In the genomic region with DNA sequence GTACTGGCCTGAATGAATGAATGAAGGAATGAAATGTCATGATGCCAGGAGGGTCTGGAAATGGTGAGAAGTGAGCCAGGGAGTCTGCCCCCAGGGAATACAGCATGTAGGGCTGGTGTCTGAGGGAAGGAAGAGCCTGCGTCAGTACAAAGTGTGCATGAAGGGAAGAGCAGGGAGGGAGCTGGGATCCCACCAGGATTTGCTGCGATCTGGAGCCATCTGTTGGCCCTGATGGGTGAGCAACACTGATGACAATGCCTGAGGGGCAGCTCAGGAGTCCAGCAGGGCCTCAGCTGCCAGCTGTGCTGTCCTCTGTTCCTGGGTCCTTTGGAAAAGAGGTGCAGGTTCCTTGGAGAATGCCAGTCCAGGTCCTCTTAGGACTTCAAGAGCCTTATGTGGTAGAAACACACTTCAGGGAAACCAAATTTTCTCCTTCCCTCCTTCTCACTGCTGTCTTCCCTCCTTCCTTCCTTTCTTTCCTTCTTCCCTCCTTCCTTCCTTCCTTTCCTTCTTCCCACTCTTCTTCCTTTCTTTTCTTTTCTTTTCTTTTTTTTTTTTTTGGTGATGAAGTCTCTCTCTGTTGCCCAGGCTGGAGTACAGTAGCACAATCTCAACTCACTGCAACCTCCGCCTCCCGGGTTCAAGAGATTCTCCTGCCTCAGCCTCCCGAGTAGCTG, we compare ENCODE assay signal across 15 cellular contexts. TPM values are rescaled to one million over a fixed set of nuclear protein-coding genes. Genes with fewer than 3 reads are reported as not detected.
DNase-seq lines count a peak whose midpoint lies in the region; ATAC-seq, FAIRE-seq and TF ChIP-seq lines count a peak whose summit lies in the region.
"Had no signal": no experiment of that assay in that cellular context is flagged by ENCODE, and none has a peak within 500 bp of the region (broad histone marks: within the 10 kb centered on the region; RNA-seq: fewer than 3 reads in every experiment).

No MANE protein-coding gene starts in this region.

- no peak for TF ChIP-seq EP300 in HepG2 (IDR thresholded peaks at IDR 0.05; ENCODE audit: low read depth in 2 of 2, low read length in 2 of 2)
- TF ChIP-seq EP300 in HepG2 (CRISPR knock-in tag; IDR thresholded peaks at IDR 0.05; ENCODE audit: borderline replicate concordance): no peak

- TF ChIP-seq CTCF in BE2C (IDR thresholded peaks at IDR 0.05; ENCODE audit: low read depth, low read length): peak; percentile 28
- peak; percentile 46 for TF ChIP-seq CTCF in astrocyte of the spinal cord (IDR thresholded peaks at IDR 0.05; ENCODE audit: low read depth, low read length)
- TF ChIP-seq CTCF in HepG2 (CRISPR knock-in tag; IDR thresholded peaks at IDR 0.05): peak; percentile 53

- no peak overlapping the region for H3K9ac ChIP-seq in HepG2 (ENCODE audit: insufficient read depth, low read depth, low read length)

- H2AFZ ChIP-seq in HepG2 (ENCODE audit: low read length): no peak overlapping the region

- DNase-seq in BE2C: peak; percentile 18
- DNase-seq in LHCN-M2 (ENCODE audit: low read depth): peak; percentile 42
- peak; percentile 45 for DNase-seq in astrocyte of the spinal cord (ENCODE audit: low read depth, low spot score)
- no peak for DNase-seq in HepG2 (ENCODE audit: low spot score)
- no peak for DNase-seq in RPMI8226
- DNase-seq in RCC 7860 (ENCODE audit: low spot score): no peak
- no peak for DNase-seq in NCI-H1048 (lab: John Stamatoyannopoulos, UW)
- DNase-seq in activated naive CD4-positive, alpha-beta T cell (lab: John Stamatoyannopoulos, UW): no peak
- DNase-seq: activated CD4-positive, alpha-beta T cell treated with anti-CD3 and anti-CD28 coated beads for 1 hour; colonic mucosa; mucosa of descending colon; NCI-H1694; SHP77 had no signal

- no peak overlapping the region for H3K27ac ChIP-seq in HepG2 (ENCODE audit: extremely low read length, insufficient read depth, low read length)
- H3K27ac ChIP-seq: colonic mucosa had no signal

- H4K20me1 ChIP-seq in HepG2 (ENCODE audit: insufficient read depth, low read length): no peaks in the 10 kb centered on the region

- peak; percentile 60 for ATAC-seq in HepG2
- ATAC-seq: mucosa of descending colon had no signal

- H3K4me1 ChIP-seq in BE2C (no peaks in the 10 kb centered on the region), HepG2 (ENCODE audit: insufficient read depth, low read length) (no peaks in the 10 kb centered on the region)
- H3K4me1 ChIP-seq: colonic mucosa had no signal

- FAIRE-seq in HepG2 (lab: Jason Lieb, UNC) (no peak), RCC 7860 (lab: Jason Lieb, UNC) (no peak)

- H3K36me3 ChIP-seq in BE2C: no peaks in the 10 kb centered on the region
- no peaks in the 10 kb centered on the region for H3K36me3 ChIP-seq in HepG2 (replicated peaks in 1 of 2; ENCODE audit: control insufficient read depth in 1 of 2, insufficient read depth in 2 of 2, low read length in 2 of 2)
- H3K36me3 ChIP-seq: colonic mucosa had no signal

- H3K27me3 ChIP-seq in BE2C: peaks cover 2% of the 10 kb centered on the region; the same call in 1 of the 2 replicates
- peaks cover 1 to 8% of the 10 kb centered on the region in 2 experiments; a peak in 2 of 5 replicates for H3K27me3 ChIP-seq in HepG2 (ENCODE audit: control insufficient read depth in 1 of 2, insufficient read depth in 2 of 2, low read length in 2 of 2)
- H3K27me3 ChIP-seq: colonic mucosa had no signal

- H3K9me3 ChIP-seq in BE2C (no peaks in the 10 kb centered on the region), HepG2 (ENCODE audit: low read length) (no peaks in the 10 kb centered on the region)
- H3K9me3 ChIP-seq: colonic mucosa, mucosa of descending colon had no signal

- in situ Hi-C loops in astrocyte of the spinal cord (cut with HindIII; ENCODE audit: low sequenced_read_pairs) (no loop called here), HepG2 (cut with HindIII; ENCODE audit: extremely low pct_ligation_motif_present, low pct_unique_long_range_greater_than_20kb) (no loop called here)

- no peaks in the 10 kb centered on the region for H3K79me2 ChIP-seq in HepG2 (ENCODE audit: insufficient read depth, low read length)

- H3K4me2 ChIP-seq in HepG2 (ENCODE audit: low read depth, low read length): no peak overlapping the region

- CTCF ChIA-PET in HepG2 (lab: Yijun Ruan, JAX; ENCODE audit: low intra/inter-chr PET ratio, low total read pairs): no interaction called here

- TF ChIP-seq POLR2A in HepG2 (IDR thresholded peaks at IDR 0.05; ENCODE audit: insufficient read depth in 1 of 2, low read depth in 2 of 2, low read length in 2 of 2): no peak

- no peak overlapping the region for H3K4me3 ChIP-seq in BE2C (ENCODE audit: low read depth, low read length)
- H3K4me3 ChIP-seq in astrocyte of the spinal cord (ENCODE audit: low read depth, low read length): no peak overlapping the region
- H3K4me3 ChIP-seq in HepG2 (replicated peaks in 1 of 3; ENCODE audit: insufficient read depth in 1 of 3, low read depth in 2 of 3, low read length in 3 of 3): no peak overlapping the region
- H3K4me3 ChIP-seq: colonic mucosa, mucosa of descending colon had no signal

- TF ChIP-seq RAD21 in HepG2 (CRISPR knock-in tag; IDR thresholded peaks at IDR 0.05): no peak

- no TSS peak for BruUV-seq in HepG2 (replicated peaks; lab: Mats Ljungman, UMichigan)

- WGBS in HepG2 (ENCODE audit: low lambda C conversion rate): 47% methylated on average over 5 of the region's 5 CpGs

- intact Hi-C loops in HepG2 (cut with micrococcal nuclease; ENCODE audit: unreplicated experiment): no loop called here

- POLR2A ChIA-PET in HepG2 (lab: Yijun Ruan, JAX): no interaction called here

RNA-seq across cellular contexts. Expression of a gene that starts 11.5 kb away (rescaled TPM):
- polyA plus RNA-seq in BE2C (2012; ENCODE audit: insufficient read depth, insufficient read length, low read depth): not detected
- total RNA-seq in LHCN-M2 (2014; rRNA removed) (not detected in 2 replicates), HepG2 (2016; rRNA removed; fragmentation: Illumina TruSeq; extraction: Trizol) (not detected in 2 replicates)
- not detected for polyA plus RNA-seq in LHCN-M2 (2012)
- total RNA-seq in HepG2 (2016; cell fraction: cytosol; rRNA removed; fragmentation: Illumina TruSeq; extraction: Trizol; ENCODE audit: low read depth): not detected in 2 replicates
- total RNA-seq in HepG2 (2016; cell fraction: insoluble cytoplasmic fraction; rRNA removed; fragmentation: Illumina TruSeq; extraction: Trizol): not detected in 2 replicates
- not detected in 2 replicates for total RNA-seq in HepG2 (2016; cell fraction: membrane; rRNA removed; fragmentation: Illumina TruSeq; extraction: Trizol)
- total RNA-seq in HepG2 (2016; cell fraction: nucleus; rRNA removed; fragmentation: Illumina TruSeq; extraction: Trizol): not detected in 2 replicates
- not detected in 2 replicates for polyA plus RNA-seq in HepG2 (2011; rRNA removed)
- polyA plus RNA-seq in HepG2 (2011; cell fraction: cytosol; rRNA removed): not detected in 2 replicates
- not detected in 2 replicates for polyA plus RNA-seq in HepG2 (2011; cell fraction: nucleus; rRNA removed)
- polyA plus RNA-seq in HepG2 (2012): not detected in 2 replicates
- polyA plus RNA-seq in HepG2 (2016; cell fraction: cytosol; fragmentation: Illumina TruSeq; extraction: Trizol; ENCODE audit: low read depth): not detected in 2 replicates
- polyA plus RNA-seq in HepG2 (2016; cell fraction: insoluble cytoplasmic fraction; fragmentation: Illumina TruSeq; extraction: Trizol; ENCODE audit: low read depth): not detected in 2 replicates
- polyA plus RNA-seq in HepG2 (2016; cell fraction: membrane; fragmentation: Illumina TruSeq; extraction: Trizol; ENCODE audit: low read depth): not detected in 2 replicates
- polyA plus RNA-seq in HepG2 (2016; cell fraction: nucleus; fragmentation: Illumina TruSeq; extraction: Trizol; ENCODE audit: insufficient read depth, low read depth): not detected in 2 replicates
- polyA minus RNA-seq in HepG2 (2011; rRNA and poly(A)+ RNA removed; ENCODE audit: low replicate concordance): not detected in 2 replicates
- polyA minus RNA-seq in HepG2 (2011; cell fraction: cytosol; rRNA and poly(A)+ RNA removed): not detected in 2 replicates
- polyA minus RNA-seq in HepG2 (2011; cell fraction: nucleus; rRNA and poly(A)+ RNA removed): not detected in 2 replicates
- total RNA-seq: activated T-helper 2 cell treated with anti-CD3 and anti-CD28 coated beads, Interferon-gamma antibody, Interleukin-2, Interleukin-4, amounts not matched to agents 10 μg/mL and 5 μg/mL and 100 μg/mL, durations not matched to agents 14 hours and 24 hours and 36 hours; colonic mucosa had no signal

RNA-seq across cellular contexts. Expression of a gene that starts 30.9 kb away (rescaled TPM):
- 0.29 TPM for polyA plus RNA-seq in BE2C (2012; ENCODE audit: insufficient read depth, insufficient read length, low read depth)
- total RNA-seq in LHCN-M2 (2014; rRNA removed) (not detected in 2 replicates), HepG2 (2016; rRNA removed; fragmentation: Illumina TruSeq; extraction: Trizol) (0.20 TPM in 1 of 2 replicates, not detected in the other)
- polyA plus RNA-seq in LHCN-M2 (2012): 0.04 TPM
- total RNA-seq in HepG2 (2016; cell fraction: cytosol; rRNA removed; fragmentation: Illumina TruSeq; extraction: Trizol; ENCODE audit: low read depth): not detected in 2 replicates
- total RNA-seq in HepG2 (2016; cell fraction: insoluble cytoplasmic fraction; rRNA removed; fragmentation: Illumina TruSeq; extraction: Trizol): 0.06 TPM in 1 of 2 replicates, not detected in the other
- total RNA-seq in HepG2 (2016; cell fraction: membrane; rRNA removed; fragmentation: Illumina TruSeq; extraction: Trizol): 0.09 TPM in 1 of 2 replicates, not detected in the other
- not detected in 2 replicates for total RNA-seq in HepG2 (2016; cell fraction: nucleus; rRNA removed; fragmentation: Illumina TruSeq; extraction: Trizol)
- polyA plus RNA-seq in HepG2 (2011; rRNA removed): 0.07 and 0.26 TPM in 2 replicates
- polyA plus RNA-seq in HepG2 (2011; cell fraction: cytosol; rRNA removed): 0.17 and 0.32 TPM in 2 replicates
- 0.08 and 0.14 TPM in 2 replicates for polyA plus RNA-seq in HepG2 (2011; cell fraction: nucleus; rRNA removed)
- 0.20 TPM in 1 of 2 replicates, not detected in the other for polyA plus RNA-seq in HepG2 (2012)
- 0.08 TPM in 1 of 2 replicates, not detected in the other for polyA plus RNA-seq in HepG2 (2016; cell fraction: cytosol; fragmentation: Illumina TruSeq; extraction: Trizol; ENCODE audit: low read depth)
- not detected in 2 replicates for polyA plus RNA-seq in HepG2 (2016; cell fraction: insoluble cytoplasmic fraction; fragmentation: Illumina TruSeq; extraction: Trizol; ENCODE audit: low read depth)
- polyA plus RNA-seq in HepG2 (2016; cell fraction: membrane; fragmentation: Illumina TruSeq; extraction: Trizol; ENCODE audit: low read depth): 0.10 TPM in 1 of 2 replicates, not detected in the other
- not detected in 2 replicates for polyA plus RNA-seq in HepG2 (2016; cell fraction: nucleus; fragmentation: Illumina TruSeq; extraction: Trizol; ENCODE audit: insufficient read depth, low read depth)
- polyA minus RNA-seq in HepG2 (2011; rRNA and poly(A)+ RNA removed; ENCODE audit: low replicate concordance): 0.72 TPM in 1 of 2 replicates, not detected in the other
- not detected in 2 replicates for polyA minus RNA-seq in HepG2 (2011; cell fraction: cytosol; rRNA and poly(A)+ RNA removed)
- not detected in 2 replicates for polyA minus RNA-seq in HepG2 (2011; cell fraction: nucleus; rRNA and poly(A)+ RNA removed)
- total RNA-seq: activated T-helper 2 cell treated with anti-CD3 and anti-CD28 coated beads, Interferon-gamma antibody, Interleukin-2, Interleukin-4, amounts not matched to agents 10 μg/mL and 5 μg/mL and 100 μg/mL, durations not matched to agents 14 hours and 24 hours and 36 hours; urinary bladder had no signal

RNA-seq across cellular contexts. Expression of a gene that starts 54.9 kb away (rescaled TPM):
- not detected for polyA plus RNA-seq in BE2C (2012; ENCODE audit: insufficient read depth, insufficient read length, low read depth)
- total RNA-seq in LHCN-M2 (2014; rRNA removed) (0.17 and 0.45 TPM in 2 replicates), HepG2 (2016; rRNA removed; fragmentation: Illumina TruSeq; extraction: Trizol) (0.04 and 0.07 TPM in 2 replicates)
- polyA plus RNA-seq in LHCN-M2 (2012): 0.17 TPM
- total RNA-seq in HepG2 (2016; cell fraction: cytosol; rRNA removed; fragmentation: Illumina TruSeq; extraction: Trizol; ENCODE audit: low read depth): not detected in 2 replicates
- total RNA-seq in HepG2 (2016; cell fraction: insoluble cytoplasmic fraction; rRNA removed; fragmentation: Illumina TruSeq; extraction: Trizol): not detected in 2 replicates
- not detected in 2 replicates for total RNA-seq in HepG2 (2016; cell fraction: membrane; rRNA removed; fragmentation: Illumina TruSeq; extraction: Trizol)
- total RNA-seq in HepG2 (2016; cell fraction: nucleus; rRNA removed; fragmentation: Illumina TruSeq; extraction: Trizol): not detected in 2 replicates
- not detected in 2 replicates for polyA plus RNA-seq in HepG2 (2011; rRNA removed)
- not detected in 2 replicates for polyA plus RNA-seq in HepG2 (2011; cell fraction: cytosol; rRNA removed)
- polyA plus RNA-seq in HepG2 (2011; cell fraction: nucleus; rRNA removed): not detected in 2 replicates
- polyA plus RNA-seq in HepG2 (2012): not detected in 2 replicates
- polyA plus RNA-seq in HepG2 (2016; cell fraction: cytosol; fragmentation: Illumina TruSeq; extraction: Trizol; ENCODE audit: low read depth): not detected in 2 replicates
- polyA plus RNA-seq in HepG2 (2016; cell fraction: insoluble cytoplasmic fraction; fragmentation: Illumina TruSeq; extraction: Trizol; ENCODE audit: low read depth): not detected in 2 replicates
- polyA plus RNA-seq in HepG2 (2016; cell fraction: membrane; fragmentation: Illumina TruSeq; extraction: Trizol; ENCODE audit: low read depth): not detected in 2 replicates
- not detected in 2 replicates for polyA plus RNA-seq in HepG2 (2016; cell fraction: nucleus; fragmentation: Illumina TruSeq; extraction: Trizol; ENCODE audit: insufficient read depth, low read depth)
- 0.02 TPM in 1 of 2 replicates, not detected in the other for polyA minus RNA-seq in HepG2 (2011; rRNA and poly(A)+ RNA removed; ENCODE audit: low replicate concordance)
- not detected in 2 replicates for polyA minus RNA-seq in HepG2 (2011; cell fraction: cytosol; rRNA and poly(A)+ RNA removed)
- not detected in 2 replicates for polyA minus RNA-seq in HepG2 (2011; cell fraction: nucleus; rRNA and poly(A)+ RNA removed)
- total RNA-seq: activated T-helper 2 cell treated with anti-CD3 and anti-CD28 coated beads, Interferon-gamma antibody, Interleukin-2, Interleukin-4, amounts not matched to agents 10 μg/mL and 5 μg/mL and 100 μg/mL, durations not matched to agents 14 hours and 24 hours and 36 hours had no signal

Comparison
In these comparisons a context has a peak if more than half of its experiments do, and no peak if none do; other contexts are left out.
1. DNase-seq: peak in BE2C (single experiment), LHCN-M2 (single experiment) and astrocyte of the spinal cord (single experiment); none in HepG2 (single experiment), RPMI8226 (single experiment), RCC 7860 (single experiment), NCI-H1048 (single experiment) and activated naive CD4-positive, alpha-beta T cell (0 of 4).
2. Peak in every context shown above with its lines, with median percentiles within 50 percentile points of each other: CTCF ChIP-seq.